ENCODE assay signal across 24 cellular contexts in the genomic region with DNA sequence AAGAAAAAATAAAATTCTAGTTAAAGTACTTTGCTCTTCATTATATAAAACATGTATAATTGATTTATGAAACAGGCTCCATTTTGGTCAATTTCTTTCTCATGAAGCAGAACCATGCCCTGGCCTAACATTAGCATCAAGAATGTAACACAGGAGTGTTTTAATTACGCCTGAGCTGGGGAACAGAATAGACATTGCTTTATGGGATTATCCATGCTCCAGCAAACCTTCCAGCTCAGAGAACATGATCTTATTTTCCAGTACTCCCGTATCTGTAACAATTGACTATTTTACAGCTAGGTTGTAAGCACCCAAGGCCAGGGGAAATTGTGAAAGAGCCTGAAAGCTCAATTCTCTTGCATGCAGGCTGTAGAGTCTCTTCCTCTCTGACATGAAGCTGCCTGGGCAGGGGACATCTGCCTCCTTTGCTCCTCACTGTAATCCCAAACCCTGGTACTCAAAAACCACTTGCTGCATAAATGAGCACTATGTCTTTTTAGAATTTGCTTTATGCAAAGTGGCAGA. TPM values are rescaled to one million over a fixed set of nuclear protein-coding genes. Genes with fewer than 3 reads are reported as not detected.
A peak's percentile ranks its signal among the peaks of the same experiment; 100 is the strongest.
DNase-seq lines count a peak whose midpoint lies in the region; ATAC-seq and TF ChIP-seq lines count a peak whose summit lies in the region.
"Had no signal": no experiment of that assay in that cellular context is flagged by ENCODE, and none has a peak within 500 bp of the region (broad histone marks: within the 10 kb centered on the region; RNA-seq: fewer than 3 reads in every experiment).

No MANE protein-coding gene starts in this region.

- no peak for TF ChIP-seq CTCF in A673 (conservative IDR thresholded peaks at IDR 0.05; ENCODE audit: low read depth, low read length)
- no peak for TF ChIP-seq CTCF in HL-60 (IDR thresholded peaks at IDR 0.05; ENCODE audit: insufficient read depth, low read length)
- no peak for TF ChIP-seq CTCF in Panc1 (IDR thresholded peaks at IDR 0.05)

- DNase-seq in A673 (ENCODE audit: low spot score) = peak; percentile 68
- DNase-seq in HL-60 (ENCODE audit: low read depth in 1 of 2, low spot score in 1 of 2) = peak in 1 of 2 experiments; percentile 49
- no peak for DNase-seq in Panc1 (ENCODE audit: low read depth, low spot score)
- no peak for DNase-seq in activated naive CD4-positive, alpha-beta T cell (lab: John Stamatoyannopoulos, UW)
- no peak for DNase-seq in stimulated activated naive CD4-positive, alpha-beta T cell treated with Interleukin-2 at 50 U/mL for 16 hours (lab: John Stamatoyannopoulos, UW)
- DNase-seq in GOT3 (lab: John Stamatoyannopoulos, UW) = no peak
- DNase-seq: ACHN; activated B cell treated with CpG ODN at 0.5 μM for 24 hours; activated CD8-positive, alpha-beta T cell treated with anti-CD3 and anti-CD28 coated beads for 36 hours; activated naive CD8-positive, alpha-beta T cell treated with anti-CD3 and anti-CD28 coated beads for 36 hours; activated T-cell treated with anti-CD3 and anti-CD28 coated beads, Interleukin-2, amount 50 U/mL, for 4 hours; colonic mucosa; GDM1; HFFc6; naive thymus-derived CD4-positive, alpha-beta T cell; NCI-H1092; NCI-H69; PC-9; spleen had no signal

- ATAC-seq in Panc1 = no peak
- ATAC-seq in GM21737 (IDR thresholded peaks at IDR 0.05; ENCODE audit: unreplicated experiment) = no peak
- ATAC-seq: activated CD8-positive, alpha-beta T cell treated with anti-CD3 and anti-CD28 coated beads for 36 hours; activated T-cell treated with anti-CD3 and anti-CD28 coated beads, Interleukin-2, amount 50 U/mL, for 4 hours; K562; naive thymus-derived CD4-positive, alpha-beta T cell had no signal

- POLR2A ChIA-PET in A673 (lab: Charles Lee; ENCODE audit: low non-redundant PET) (no interaction called here), Panc1 (lab: Charles Lee) (interaction anchor here (0.5 kb wide), 1 partner anchor 129 kb away, joined by 3 read pairs; the partner anchor contains the start of gene NUB1)

- H3K36me3 ChIP-seq in A673 (ENCODE audit: insufficient read depth, low read length, poor library complexity, severe bottlenecking) (peaks cover 46% of the 10 kb centered on the region), Panc1 (ENCODE audit: control insufficient read depth, insufficient read depth, low read length) (peaks cover 48% of the 10 kb centered on the region), iPS-20b (ENCODE audit: insufficient read depth, low read depth, low read length) (peaks cover 74% of the 10 kb centered on the region)
- H3K36me3 ChIP-seq: colonic mucosa, prostate gland had no signal

- CTCF ChIA-PET in A673 (lab: Charles Lee) = no interaction called here
- CTCF ChIA-PET in Panc1 (lab: Charles Lee) = no interaction called here

- H3K4me1 ChIP-seq in A673 (ENCODE audit: insufficient read depth, low read length, poor library complexity, severe bottlenecking) (peaks cover 24% of the 10 kb centered on the region), Panc1 (ENCODE audit: control insufficient read depth, insufficient read depth, low read length) (peaks cover 16% of the 10 kb centered on the region), iPS-20b (ENCODE audit: insufficient read depth, low read length) (peaks cover 35% of the 10 kb centered on the region)
- H3K4me1 ChIP-seq: colonic mucosa, prostate gland had no signal

- H3K4me3 ChIP-seq in A673 (ENCODE audit: low read depth, low read length, poor library complexity, severe bottlenecking) (no peak overlapping the region), HL-60 (replicated peaks; ENCODE audit: insufficient read depth, low read length) (no peak overlapping the region), Panc1 (ENCODE audit: low read depth in 2 of 2, low read length in 2 of 2) (no peak overlapping the region), iPS-20b (ENCODE audit: low read length) (peak overlapping the region; percentile 19; the same call in 1 of the 2 replicates)
- H3K4me3 ChIP-seq: colonic mucosa, K562, PC-9, prostate gland, spleen had no signal

- intact Hi-C loops in A673 (cut with micrococcal nuclease; ENCODE audit: unreplicated experiment) (no loop called here), Panc1 (cut with micrococcal nuclease; ENCODE audit: unreplicated experiment) (no loop called here)

- H3K9ac ChIP-seq in iPS-20b (ENCODE audit: low read depth, low read length) = peak overlapping the region; percentile 36; the same call in 1 of the 2 replicates

- in situ Hi-C loops in Panc1 (cut with HindIII; ENCODE audit: low pct_unique_long_range_greater_than_20kb, low sequenced_read_pairs) = no loop called here

- H3K27me3 ChIP-seq in A673 (replicated peaks; ENCODE audit: insufficient read depth, low read depth, low read length, poor library complexity) (no peaks in the 10 kb centered on the region), HL-60 (ENCODE audit: insufficient read depth, poor library complexity, severe bottlenecking) (no peaks in the 10 kb centered on the region), Panc1 (ENCODE audit: control insufficient read depth, insufficient read depth, low read length) (no peaks in the 10 kb centered on the region), iPS-20b (ENCODE audit: insufficient read depth, low read length) (no peaks in the 10 kb centered on the region)
- H3K27me3 ChIP-seq: colonic mucosa, spleen had no signal

- BruUV-seq in A673 (replicated peaks; lab: Mats Ljungman, UMichigan) (no TSS peak), Panc1 (replicated peaks; lab: Mats Ljungman, UMichigan) (no TSS peak)

- H3K27ac ChIP-seq in A673 (ENCODE audit: low read depth, low read length, poor library complexity, severe bottlenecking) = peak overlapping the region; percentile 49
- peak overlapping the region; percentile 26; the same call in 1 of the 2 replicates for H3K27ac ChIP-seq in HL-60 (replicated peaks)
- peak overlapping the region; percentile 40 for H3K27ac ChIP-seq in Panc1 (ENCODE audit: low read length)
- H3K27ac ChIP-seq in iPS-20b (ENCODE audit: low read length) = peak overlapping the region; percentile 95
- H3K27ac ChIP-seq: colonic mucosa, PC-9, prostate gland had no signal

- H3K9me3 ChIP-seq in A673 (ENCODE audit: low read depth, low read length, poor library complexity, severe bottlenecking) (no peaks in the 10 kb centered on the region), Panc1 (ENCODE audit: control insufficient read depth, insufficient read depth, low read depth, low read length) (no peaks in the 10 kb centered on the region), iPS-20b (ENCODE audit: insufficient read depth, low read depth, low read length) (no peaks in the 10 kb centered on the region)
- H3K9me3 ChIP-seq: colonic mucosa, prostate gland, spleen had no signal

RNA-seq across cellular contexts. Expression of gene CRYGN, which starts 30.8 kb away (rescaled TPM):
- total RNA-seq in A673 (2021) (0.13 TPM in 2 replicates), Panc1 (2021; ENCODE audit: unreplicated experiment) (0.74 TPM)
- polyA plus RNA-seq in Panc1 (2012; ENCODE audit: insufficient read length) = 0.67 TPM
- total RNA-seq: activated B cell treated with CpG ODN at 0.5 μM for 24 hours; activated T-cell treated with anti-CD3 and anti-CD28 coated beads, Interleukin-2, amount 50 U/mL, for 4 hours; colonic mucosa; HFFc6; K562; prostate gland; T-helper 2 cell treated with Interferon-gamma antibody and Interleukin-4, amounts not matched to agents 100 ng/mL and 5 ng/mL, for 36 hours had no signal
- polyA plus RNA-seq: K562 had no signal

RNA-seq across cellular contexts. Expression of gene RHEB, which starts 49.0 kb away (rescaled TPM):
- total RNA-seq in A673 (2021) (127 and 136 TPM in 2 replicates), Panc1 (2021; ENCODE audit: unreplicated experiment) (259 TPM)
- 147 TPM for polyA plus RNA-seq in Panc1 (2012; ENCODE audit: insufficient read length)

Comparison
In these comparisons a context has a peak if more than half of its experiments do, and no peak if none do; other contexts are left out.
1. H3K27ac ChIP-seq: peak in every context shown above with its lines; median percentile 95 in iPS-20b; 49 in A673; 40 in Panc1; 26 in HL-60.